22 cellular contexts compared by ENCODE assay signal in the genomic region with DNA sequence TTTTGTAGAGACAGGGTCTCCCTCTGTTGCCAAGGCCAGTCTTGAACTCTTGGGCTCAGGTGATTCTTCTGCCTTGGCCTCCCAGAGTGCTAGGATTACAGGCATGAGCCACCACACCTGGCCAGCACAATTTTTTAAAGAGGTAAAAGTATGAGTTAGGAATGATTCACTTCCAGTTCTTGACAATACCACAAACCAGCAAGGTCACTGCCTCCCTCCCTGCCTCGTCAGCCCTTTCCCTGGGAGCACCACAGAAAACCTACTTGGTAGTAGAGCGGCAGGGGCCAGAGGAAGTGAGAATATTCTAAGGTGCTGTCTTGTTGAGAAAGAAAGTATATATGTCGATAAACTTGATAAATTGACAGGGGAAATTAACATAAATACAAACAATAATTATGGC. TPM values are rescaled to one million over a fixed set of nuclear protein-coding genes. Genes with fewer than 3 reads are reported as not detected.
DNase-seq lines count a peak whose midpoint lies in the region; ATAC-seq and TF ChIP-seq lines count a peak whose summit lies in the region.
"Had no signal": no experiment of that assay in that cellular context is flagged by ENCODE, and none has a peak within 500 bp of the region (broad histone marks: within the 10 kb centered on the region; RNA-seq: fewer than 3 reads in every experiment).

No MANE protein-coding gene starts in this region.

- ATAC-seq in GM19324 (IDR thresholded peaks at IDR 0.05; ENCODE audit: low FRiP score, unreplicated experiment): no peak
- ATAC-seq: CD8-positive, alpha-beta T cell; Right ventricle myocardium inferior had no signal

- peaks cover 8 to 18% (median 10%) of the 10 kb centered on the region in 3 donors for H3K27me3 Mint-ChIP-seq in CD14-positive monocyte (ENCODE audit: low read depth in 3 of 3)

- no peak overlapping the region for H3K4me3 Mint-ChIP-seq in CD14-positive monocyte
- H3K4me3 Mint-ChIP-seq: CD8-positive, alpha-beta T cell had no signal

- intact Hi-C loops in CD14-positive monocyte (cut with micrococcal nuclease): loop anchor here in 1 of 2 donors (5.0 to 10.0 kb wide), 3 partner anchors 53 to 157 kb away; partner anchors contain the start of genes PINK1 and SH2D5

- peaks cover 21% of the 10 kb centered on the region for H3K4me1 Mint-ChIP-seq in CD14-positive monocyte

- H3K36me3 Mint-ChIP-seq in CD14-positive monocyte: no peaks in the 10 kb centered on the region
- H3K36me3 Mint-ChIP-seq: CD8-positive, alpha-beta T cell had no signal

- H3K9me3 Mint-ChIP-seq in CD14-positive monocyte: peaks cover 0 to 6% (median 0%) of the 10 kb centered on the region in 7 donors
- H3K9me3 Mint-ChIP-seq: CD8-positive, alpha-beta T cell had no signal

- no peak overlapping the region for H3K4me3 ChIP-seq in foreskin fibroblast (ENCODE audit: low read depth in 1 of 2, low read length in 2 of 2)

- DNase-seq in CD14-positive monocyte (ENCODE audit: low spot score): peak; percentile 9
- peak; percentile 28 for DNase-seq in NCI-H226
- DNase-seq in amniotic epithelial cell (ENCODE audit: low read depth): peak; percentile 39
- peak; percentile 33 to 34 for DNase-seq in foreskin fibroblast
- DNase-seq in GM13977 (ENCODE audit: low spot score): no peak
- DNase-seq in NOMO-1 treated with dmso at 0.1 percent for 144 hours (lab: John Stamatoyannopoulos, UW; ENCODE audit: unreplicated experiment): no peak
- no peak for DNase-seq in DMS53 treated with DMSO at 0.1 percent for 48 hours (lab: John Stamatoyannopoulos, UW; ENCODE audit: unreplicated experiment)
- DNase-seq: 8988T; CD8-positive, alpha-beta T cell; DND-41; GF-D8; GOT3; IMR-90; Kasumi-1; NCI-H1105 treated with DMSO at 0.1 percent for 48 hours; NCI-H1694 treated with DMSO at 0.1 percent for 48 hours; NCI-H446 treated with DMSO at 0.1 percent for 48 hours; NK-92 treated with Interleukin-12 subunit alpha and Interleukin-12 subunit beta, amount 100 ng/mL, for 24 hours; OCI-M1 had no signal

- no peak overlapping the region for H3K27ac Mint-ChIP-seq in CD14-positive monocyte
- H3K27ac Mint-ChIP-seq: CD8-positive, alpha-beta T cell had no signal

- in situ Hi-C loops in GM13977 (cut with MboI; ENCODE audit: low pct_unique_long_range_greater_than_20kb, low sequenced_read_pairs, unreplicated experiment): no loop called here

- TF ChIP-seq CTCF in CD14-positive monocyte (IDR thresholded peaks at IDR 0.05): no peak
- TF ChIP-seq CTCF in foreskin fibroblast (IDR thresholded peaks at IDR 0.05; ENCODE audit: low read depth, low read length): no peak
- TF ChIP-seq CTCF in GM13977 (IDR thresholded peaks at IDR 0.05; ENCODE audit: extremely low read depth, insufficient read depth, missing control alignments): no peak

RNA-seq across cellular contexts. Expression of gene CDA, which starts 10.8 kb away (rescaled TPM):
- 100 to 1,000 TPM; 217 to 348 TPM for polyA plus RNA-seq in CD14-positive monocyte

RNA-seq across cellular contexts. Expression of gene FAM43B, which starts 25.7 kb away (rescaled TPM):
- polyA plus RNA-seq in CD14-positive monocyte: not detected
- polyA plus RNA-seq: BJ had no signal

RNA-seq across cellular contexts. Expression of gene PINK1, which starts 55.2 kb away (rescaled TPM):
- polyA plus RNA-seq in CD14-positive monocyte: 10 to 100 TPM; 24.0 to 32.7 TPM

Comparison
In these comparisons a context has a peak if more than half of its experiments do, and no peak if none do; other contexts are left out.
1. DNase-seq: peak in CD14-positive monocyte (single experiment), NCI-H226 (single experiment), amniotic epithelial cell (single experiment) and foreskin fibroblast (2 of 2); none in GM13977 (single experiment), NOMO-1 treated with dmso at 0.1 percent for 144 hours (single experiment) and DMS53 treated with DMSO at 0.1 percent for 48 hours (single experiment).